Comparison of ENCODE assay signal across 1 cellular context in the genomic region with DNA sequence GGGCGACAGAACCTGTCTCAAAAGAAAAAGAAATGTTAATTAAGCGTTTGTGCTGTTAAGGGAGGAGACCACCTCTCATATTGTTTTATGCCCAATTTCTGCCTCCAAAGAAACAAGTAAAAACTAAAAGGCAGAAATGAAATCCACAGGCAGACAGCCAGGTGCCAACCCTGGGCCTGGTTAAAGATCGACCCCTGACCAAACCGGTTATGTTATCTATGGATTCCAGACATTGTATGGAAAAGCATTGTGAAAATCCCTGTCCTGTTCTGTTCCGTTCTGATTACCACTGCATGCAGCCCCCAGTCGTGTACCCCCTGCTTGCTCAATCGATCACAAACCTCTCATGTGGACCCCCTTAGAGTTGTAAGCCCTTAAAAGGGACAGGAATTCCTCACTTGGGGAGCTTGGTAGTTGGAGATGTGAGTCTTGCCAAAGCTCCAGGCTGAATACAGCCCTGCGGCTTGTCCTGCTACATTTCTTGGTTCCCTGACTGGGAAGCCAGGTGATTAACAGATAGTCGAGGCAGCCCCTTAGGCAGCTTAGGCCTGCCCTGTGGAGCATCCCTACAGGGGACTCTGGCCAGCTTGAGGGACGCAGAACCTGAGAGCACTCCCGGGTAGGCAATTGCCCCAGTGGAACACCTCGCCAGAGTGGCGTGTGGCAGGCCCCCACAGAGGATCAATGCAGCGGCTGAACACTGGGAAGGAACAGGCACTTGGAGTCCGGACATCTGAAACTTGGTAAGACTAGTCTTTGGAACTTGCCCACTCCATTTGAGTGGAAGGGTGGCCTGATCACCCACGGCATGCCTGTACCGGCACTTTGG.
TF ChIP-seq lines count a peak whose summit lies in the region.

No MANE protein-coding gene starts in this region.

TF ChIP-seq in GM12878, 131 proteins besides CTCF, POLR2A, EP300 and RAD21:
- TF ChIP-seq PBX3 (IDR thresholded peaks at IDR 0.05; ENCODE audit: insufficient replicate concordance, low read depth, low read length) (no peak), TCF3 (IDR thresholded peaks at IDR 0.05; ENCODE audit: borderline replicate concordance, insufficient read depth, low read depth, low read length) (no peak), ELK1 (IDR thresholded peaks at IDR 0.05; ENCODE audit: low read depth, low read length) (no peak), HCFC1 (IDR thresholded peaks at IDR 0.05; ENCODE audit: low read length) (no peak), RCOR1 (conservative IDR thresholded peaks at IDR 0.05; ENCODE audit: low read depth, low read length) (no peak), CHD4 (IDR thresholded peaks at IDR 0.05) (no peak), ATF3 (IDR thresholded peaks at IDR 0.05; ENCODE audit: borderline replicate concordance, extremely low read depth, low read depth, low read length) (no peak), SKIL (IDR thresholded peaks at IDR 0.05; ENCODE audit: low read depth, poor library complexity, severe bottlenecking) (no peak), MXI1 (IDR thresholded peaks at IDR 0.05; ENCODE audit: low read depth, low read length) (no peak), ATF7 (IDR thresholded peaks at IDR 0.05; ENCODE audit: low read depth) (no peak), NRF1 (conservative IDR thresholded peaks at IDR 0.05; ENCODE audit: low read depth, low read length) (no peak), NR2C1 (IDR thresholded peaks at IDR 0.05) (no peak), SUZ12 (IDR thresholded peaks at IDR 0.05; ENCODE audit: unreplicated experiment) (no peak), ASH2L (IDR thresholded peaks at IDR 0.05; ENCODE audit: borderline replicate concordance, low read depth) (no peak)
- TF ChIP-seq, protein P1, sequence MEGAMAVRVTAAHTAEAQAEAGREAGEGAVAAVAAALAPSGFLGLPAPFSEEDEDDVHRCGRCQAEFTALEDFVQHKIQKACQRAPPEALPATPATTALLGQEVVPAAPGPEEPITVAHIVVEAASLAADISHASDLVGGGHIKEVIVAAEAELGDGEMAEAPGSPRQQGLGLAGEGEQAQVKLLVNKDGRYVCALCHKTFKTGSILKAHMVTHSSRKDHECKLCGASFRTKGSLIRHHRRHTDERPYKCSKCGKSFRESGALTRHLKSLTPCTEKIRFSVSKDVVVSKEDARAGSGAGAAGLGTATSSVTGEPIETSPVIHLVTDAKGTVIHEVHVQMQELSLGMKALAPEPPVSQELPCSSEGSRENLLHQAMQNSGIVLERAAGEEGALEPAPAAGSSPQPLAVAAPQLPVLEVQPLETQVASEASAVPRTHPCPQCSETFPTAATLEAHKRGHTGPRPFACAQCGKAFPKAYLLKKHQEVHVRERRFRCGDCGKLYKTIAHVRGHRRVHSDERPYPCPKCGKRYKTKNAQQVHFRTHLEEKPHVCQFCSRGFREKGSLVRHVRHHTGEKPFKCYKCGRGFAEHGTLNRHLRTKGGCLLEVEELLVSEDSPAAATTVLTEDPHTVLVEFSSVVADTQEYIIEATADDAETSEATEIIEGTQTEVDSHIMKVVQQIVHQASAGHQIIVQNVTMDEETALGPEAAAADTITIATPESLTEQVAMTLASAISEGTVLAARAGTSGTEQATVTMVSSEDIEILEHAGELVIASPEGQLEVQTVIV (IDR thresholded peaks at IDR 0.05; ENCODE audit: borderline replicate concordance, partially characterized antibody), result no peak
- TF ChIP-seq, protein P2, sequence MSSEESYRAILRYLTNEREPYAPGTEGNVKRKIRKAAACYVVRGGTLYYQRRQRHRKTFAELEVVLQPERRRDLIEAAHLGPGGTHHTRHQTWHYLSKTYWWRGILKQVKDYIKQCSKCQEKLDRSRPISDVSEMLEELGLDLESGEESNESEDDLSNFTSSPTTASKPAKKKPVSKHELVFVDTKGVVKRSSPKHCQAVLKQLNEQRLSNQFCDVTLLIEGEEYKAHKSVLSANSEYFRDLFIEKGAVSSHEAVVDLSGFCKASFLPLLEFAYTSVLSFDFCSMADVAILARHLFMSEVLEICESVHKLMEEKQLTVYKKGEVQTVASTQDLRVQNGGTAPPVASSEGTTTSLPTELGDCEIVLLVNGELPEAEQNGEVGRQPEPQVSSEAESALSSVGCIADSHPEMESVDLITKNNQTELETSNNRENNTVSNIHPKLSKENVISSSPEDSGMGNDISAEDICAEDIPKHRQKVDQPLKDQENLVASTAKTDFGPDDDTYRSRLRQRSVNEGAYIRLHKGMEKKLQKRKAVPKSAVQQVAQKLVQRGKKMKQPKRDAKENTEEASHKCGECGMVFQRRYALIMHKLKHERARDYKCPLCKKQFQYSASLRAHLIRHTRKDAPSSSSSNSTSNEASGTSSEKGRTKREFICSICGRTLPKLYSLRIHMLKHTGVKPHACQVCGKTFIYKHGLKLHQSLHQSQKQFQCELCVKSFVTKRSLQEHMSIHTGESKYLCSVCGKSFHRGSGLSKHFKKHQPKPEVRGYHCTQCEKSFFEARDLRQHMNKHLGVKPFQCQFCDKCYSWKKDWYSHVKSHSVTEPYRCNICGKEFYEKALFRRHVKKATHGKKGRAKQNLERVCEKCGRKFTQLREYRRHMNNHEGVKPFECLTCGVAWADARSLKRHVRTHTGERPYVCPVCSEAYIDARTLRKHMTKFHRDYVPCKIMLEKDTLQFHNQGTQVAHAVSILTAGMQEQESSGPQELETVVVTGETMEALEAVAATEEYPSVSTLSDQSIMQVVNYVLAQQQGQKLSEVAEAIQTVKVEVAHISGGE (CRISPR knock-in tag; IDR thresholded peaks at IDR 0.05), result no peak
